28 cellular contexts compared by ENCODE assay signal in the genomic region with DNA sequence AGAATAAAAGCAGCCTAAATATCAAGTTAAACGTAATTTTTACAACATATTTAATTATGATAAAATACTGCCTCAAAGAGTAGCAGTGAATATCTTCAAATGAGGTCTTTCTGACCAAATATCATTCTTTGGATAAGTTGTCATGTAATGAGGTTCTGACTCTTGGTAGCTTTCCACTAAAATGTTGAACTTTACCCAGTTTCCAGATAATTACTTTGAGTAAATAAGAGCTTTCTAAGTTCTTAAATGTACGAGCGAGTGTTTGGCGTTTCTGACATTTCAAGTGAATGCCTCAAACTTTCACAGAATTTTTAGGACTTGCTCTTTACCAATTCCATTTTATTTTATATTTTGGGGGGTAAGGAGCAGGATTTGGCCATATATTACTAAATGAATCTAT.
"Had no signal": no experiment of that assay in that cellular context is flagged by ENCODE, and none has a peak within 500 bp of the region (broad histone marks: within the 10 kb centered on the region; RNA-seq: fewer than 3 reads in every experiment).

No MANE protein-coding gene starts in this region.

- H3K4me3 ChIP-seq: colonic mucosa, coronary artery, dorsolateral prefrontal cortex, esophagus muscularis mucosa, esophagus squamous epithelium, gastrocnemius medialis, gastroesophageal sphincter, heart left ventricle, heart right ventricle had no signal

- ATAC-seq: effector memory CD8-positive, alpha-beta T cell; esophagus mucosa; foreskin keratinocyte; gastrocnemius medialis; gastroesophageal sphincter; heart left ventricle; heart right ventricle had no signal

- H3K36me3 ChIP-seq: colonic mucosa, esophagus muscularis mucosa, esophagus squamous epithelium, gastrocnemius medialis, gastroesophageal sphincter, heart left ventricle, heart right ventricle had no signal

- FAIRE-seq: colon, endometrium, endothelial cell of umbilical vein, frontal cortex had no signal

- H3K27ac ChIP-seq: colonic mucosa, coronary artery, dorsolateral prefrontal cortex, epithelial cell of prostate, esophagus muscularis mucosa, esophagus squamous epithelium, foreskin keratinocyte, gastrocnemius medialis, gastroesophageal sphincter, heart left ventricle, heart right ventricle had no signal

- H3K9me3 ChIP-seq: colonic mucosa, esophagus muscularis mucosa, esophagus squamous epithelium, gastrocnemius medialis, gastroesophageal sphincter, heart left ventricle had no signal

- H3K27me3 ChIP-seq: colonic mucosa, dorsolateral prefrontal cortex, esophagus muscularis mucosa, esophagus squamous epithelium, foreskin keratinocyte, gastrocnemius medialis, gastroesophageal sphincter, heart left ventricle, heart right ventricle had no signal

- DNase-seq: colonic mucosa; cortex of kidney; dermis blood vessel endothelial cell; dorsolateral prefrontal cortex; effector CD4-positive, alpha-beta T cell; effector CD8-positive, alpha-beta T cell; effector memory CD4-positive, alpha-beta T cell; effector memory CD8-positive, alpha-beta T cell; endodermal cell; erythroblast; esophagus squamous epithelium; foreskin fibroblast; foreskin keratinocyte; foreskin melanocyte; gastrocnemius medialis; glutamatergic neuron; head of caudate nucleus; heart left ventricle; heart right ventricle had no signal

- H3K4me1 ChIP-seq: colonic mucosa, esophagus muscularis mucosa, esophagus squamous epithelium, foreskin keratinocyte, gastrocnemius medialis, gastroesophageal sphincter, heart left ventricle, heart right ventricle had no signal
